Comparison of ENCODE assay signal across 7 cellular contexts in genomic region chr1:120393316-120394232, GRCh38. TPM values are rescaled to one million over a fixed set of nuclear protein-coding genes. Genes with fewer than 3 reads are reported as not detected.
DNase-seq lines count a peak whose midpoint lies in the region; ATAC-seq and TF ChIP-seq lines count a peak whose summit lies in the region.
"Not testable (repeated sequence)": the region's sequence is repeated elsewhere in the genome, so short reads cannot be mapped to it uniquely, and the experiment has no call there.

No MANE protein-coding gene starts in this region.

- CTCF ChIA-PET in HEK293 (lab: Yijun Ruan, JAX); PC-9 (lab: Charles Lee): not testable (repeated sequence)

- H3F3A ChIP-seq in PC-9 (ENCODE audit: insufficient read depth, low read depth): not testable (repeated sequence)

- H3K9me3 ChIP-seq in HEK293 (ENCODE audit: control insufficient read depth, insufficient read depth, low read depth, low read length); PC-9 (ENCODE audit: insufficient read depth, low read depth); lower lobe of right lung: not testable (repeated sequence)

- not testable (repeated sequence) for H3K4me1 ChIP-seq in HEK293 (ENCODE audit: control insufficient read depth, insufficient read depth, low read length); PC-9 (replicated peaks; ENCODE audit: insufficient read depth); lower lobe of right lung

- BruUV-seq in PC-9 (replicated peaks; lab: Mats Ljungman, UMichigan): not testable (repeated sequence)

- H3K27me3 ChIP-seq in PC-9 (ENCODE audit: insufficient read depth, low read depth); lower lobe of right lung (ENCODE audit: low read depth): not testable (repeated sequence)

- POLR2A ChIA-PET in HEK293 (lab: Yijun Ruan, JAX); PC-9 (lab: Charles Lee; ENCODE audit: unreplicated experiment): not testable (repeated sequence)

- not testable (repeated sequence) for H3K4me3 ChIP-seq in HEK293 (ENCODE audit: low read depth, low read length); PC-9; lower lobe of right lung
- peak overlapping the region; percentile 11 for H3K4me3 ChIP-seq in epithelial cell of proximal tubule (ENCODE audit: low read depth, low read length)

- not testable (repeated sequence) for H3K79me2 ChIP-seq in PC-9 (ENCODE audit: low read depth)

- not testable (repeated sequence) for H3K27ac ChIP-seq in C4-2B; HEK293 (ENCODE audit: extremely low read depth, low read depth, low read length); PC-9; lower lobe of right lung

- not testable (repeated sequence) for H2AFZ ChIP-seq in PC-9

- H3K4me2 ChIP-seq in PC-9: peak overlapping the region; percentile 72

- ATAC-seq in lower lobe of right lung: not testable (repeated sequence)

- H3K36me3 ChIP-seq in HEK293 (ENCODE audit: control insufficient read depth in 2 of 2, insufficient read depth in 1 of 2, low read length in 2 of 2); PC-9 (ENCODE audit: low read depth); lower lobe of right lung: not testable (repeated sequence)

- peak; percentile 24 for TF ChIP-seq CTCF in C4-2B (conservative IDR thresholded peaks at IDR 0.05)
- not testable (repeated sequence) for TF ChIP-seq CTCF in HEK293 (tag by site-specific recombination; IDR thresholded peaks at IDR 0.05); epithelial cell of proximal tubule (conservative IDR thresholded peaks at IDR 0.05; ENCODE audit: low read depth, low read length)
- peak; percentile 40; the same call in 1 of the 2 replicates for TF ChIP-seq CTCF in PC-9 (conservative IDR thresholded peaks at IDR 0.05)
- peak; percentile 20 for TF ChIP-seq CTCF in lower lobe of right lung (IDR thresholded peaks at IDR 0.05)

- H4K20me1 ChIP-seq in PC-9 (ENCODE audit: insufficient read depth): not testable (repeated sequence)

- DNase-seq in PC-9 (peak; percentile 16 to 19), astrocyte of the hippocampus (ENCODE audit: low read depth, low spot score) (peak; percentile 0), posterior vena cava (ENCODE audit: low spot score) (peak; percentile 48)
- not testable (repeated sequence) for DNase-seq in epithelial cell of proximal tubule (ENCODE audit: low read depth); lower lobe of right lung

- H3K9me2 ChIP-seq in PC-9 (ENCODE audit: insufficient read depth): not testable (repeated sequence)

- intact Hi-C loops in PC-9 (cut with micrococcal nuclease; ENCODE audit: unreplicated experiment); lower lobe of right lung (cut with DNase I); posterior vena cava (cut with DNase I): not testable (repeated sequence)

TF ChIP-seq in HEK293, 187 proteins besides CTCF, POLR2A, EP300 and RAD21:
- TF ChIP-seq ZFHX2 (tag by site-specific recombination; conservative IDR thresholded peaks at IDR 0.05): peak; percentile 85
- TF ChIP-seq ZNF335 (tag by site-specific recombination; conservative IDR thresholded peaks at IDR 0.05): peak; percentile 51; the same call in 1 of the 2 replicates
- peak; percentile 87 for TF ChIP-seq EGR2 (tag by site-specific recombination; IDR thresholded peaks at IDR 0.05; ENCODE audit: low read depth)

RNA-seq across cellular contexts. Expression of gene NBPF8, which starts 21.3 kb away (rescaled TPM):
- total RNA-seq in PC-9 (2021) (8.9 TPM in 2 replicates), epithelial cell of proximal tubule (10.8 and 13.7 TPM in 2 replicates), lower lobe of right lung (7.7 TPM), posterior vena cava (10 to 100 TPM in 1 of 2 donors, 1 to 10 TPM in 1; 7.6 to 11.3 TPM)
